ENCODE assay signal across 3 cellular contexts in genomic region chr12:6042447-6042846, GRCh38.
TF ChIP-seq lines count a peak whose summit lies in the region.

No MANE protein-coding gene starts in this region.

TF ChIP-seq in HepG2, 621 proteins besides CTCF, POLR2A, EP300 and RAD21 (continues in another document):
- TF ChIP-seq PAF1 (CRISPR knock-in tag; IDR thresholded peaks at IDR 0.05) (no peak), ZNF275 (CRISPR knock-in tag; IDR thresholded peaks at IDR 0.05; ENCODE audit: borderline replicate concordance) (no peak), RAD51 (IDR thresholded peaks at IDR 0.05; ENCODE audit: borderline replicate concordance) (peak; percentile 48; the same call in 1 of the 2 replicates), ZNF180 (CRISPR knock-in tag; IDR thresholded peaks at IDR 0.05; ENCODE audit: borderline replicate concordance, low read depth) (no peak), ZSCAN21 (CRISPR knock-in tag; IDR thresholded peaks at IDR 0.05; ENCODE audit: borderline replicate concordance) (no peak), SCMH1 (CRISPR knock-in tag; IDR thresholded peaks at IDR 0.05; ENCODE audit: borderline replicate concordance) (no peak)
- TF ChIP-seq, protein P1, sequence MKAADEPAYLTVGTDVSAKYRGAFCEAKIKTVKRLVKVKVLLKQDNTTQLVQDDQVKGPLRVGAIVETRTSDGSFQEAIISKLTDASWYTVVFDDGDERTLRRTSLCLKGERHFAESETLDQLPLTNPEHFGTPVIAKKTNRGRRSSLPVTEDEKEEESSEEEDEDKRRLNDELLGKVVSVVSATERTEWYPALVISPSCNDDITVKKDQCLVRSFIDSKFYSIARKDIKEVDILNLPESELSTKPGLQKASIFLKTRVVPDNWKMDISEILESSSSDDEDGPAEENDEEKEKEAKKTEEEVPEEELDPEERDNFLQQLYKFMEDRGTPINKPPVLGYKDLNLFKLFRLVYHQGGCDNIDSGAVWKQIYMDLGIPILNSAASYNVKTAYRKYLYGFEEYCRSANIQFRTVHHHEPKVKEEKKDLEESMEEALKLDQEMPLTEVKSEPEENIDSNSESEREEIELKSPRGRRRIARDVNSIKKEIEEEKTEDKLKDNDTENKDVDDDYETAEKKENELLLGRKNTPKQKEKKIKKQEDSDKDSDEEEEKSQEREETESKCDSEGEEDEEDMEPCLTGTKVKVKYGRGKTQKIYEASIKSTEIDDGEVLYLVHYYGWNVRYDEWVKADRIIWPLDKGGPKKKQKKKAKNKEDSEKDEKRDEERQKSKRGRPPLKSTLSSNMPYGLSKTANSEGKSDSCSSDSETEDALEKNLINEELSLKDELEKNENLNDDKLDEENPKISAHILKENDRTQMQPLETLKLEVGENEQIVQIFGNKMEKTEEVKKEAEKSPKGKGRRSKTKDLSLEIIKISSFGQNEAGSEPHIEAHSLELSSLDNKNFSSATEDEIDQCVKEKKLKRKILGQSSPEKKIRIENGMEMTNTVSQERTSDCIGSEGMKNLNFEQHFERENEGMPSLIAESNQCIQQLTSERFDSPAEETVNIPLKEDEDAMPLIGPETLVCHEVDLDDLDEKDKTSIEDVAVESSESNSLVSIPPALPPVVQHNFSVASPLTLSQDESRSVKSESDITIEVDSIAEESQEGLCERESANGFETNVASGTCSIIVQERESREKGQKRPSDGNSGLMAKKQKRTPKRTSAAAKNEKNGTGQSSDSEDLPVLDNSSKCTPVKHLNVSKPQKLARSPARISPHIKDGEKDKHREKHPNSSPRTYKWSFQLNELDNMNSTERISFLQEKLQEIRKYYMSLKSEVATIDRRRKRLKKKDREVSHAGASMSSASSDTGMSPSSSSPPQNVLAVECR (CRISPR knock-in tag; IDR thresholded peaks at IDR 0.05; ENCODE audit: borderline replicate concordance), result no peak

TF ChIP-seq in IMR-90, 13 proteins besides CTCF, POLR2A, EP300 and RAD21:
- no peak for TF ChIP-seq MAZ (IDR thresholded peaks at IDR 0.05; ENCODE audit: borderline replicate concordance, low read depth, low read length)
- no peak for TF ChIP-seq SMC3 (IDR thresholded peaks at IDR 0.05; ENCODE audit: low read depth, low read length)
- no peak for TF ChIP-seq NFE2L2 (IDR thresholded peaks at IDR 0.05; ENCODE audit: low read depth, low read length)
- no peak for TF ChIP-seq FOS (IDR thresholded peaks at IDR 0.05; ENCODE audit: low read depth, low read length)
- no peak for TF ChIP-seq RCOR1 (IDR thresholded peaks at IDR 0.05; ENCODE audit: insufficient replicate concordance, low read length)
- no peak for TF ChIP-seq MXI1 (IDR thresholded peaks at IDR 0.05; ENCODE audit: borderline replicate concordance, low read depth, low read length)
- no peak for TF ChIP-seq USF2 (IDR thresholded peaks at IDR 0.05; ENCODE audit: low read depth, low read length)
- TF ChIP-seq RFX5 (IDR thresholded peaks at IDR 0.05; ENCODE audit: low read depth, low read length), result no peak
- TF ChIP-seq MAFK (IDR thresholded peaks at IDR 0.05; ENCODE audit: low read depth, low read length), result no peak
- no peak for TF ChIP-seq CEBPB (IDR thresholded peaks at IDR 0.05; ENCODE audit: low read depth, low read length)
- TF ChIP-seq CHD1 (IDR thresholded peaks at IDR 0.05; ENCODE audit: low read depth, low read length), result no peak
- TF ChIP-seq ELK1 (IDR thresholded peaks at IDR 0.05; ENCODE audit: borderline replicate concordance, low read depth, low read length), result no peak
- no peak for TF ChIP-seq BHLHE40 (IDR thresholded peaks at IDR 0.05; ENCODE audit: low read depth, low read length)

TF ChIP-seq in K562, 482 proteins besides CTCF, POLR2A, EP300 and RAD21:
- TF ChIP-seq, protein P2, sequence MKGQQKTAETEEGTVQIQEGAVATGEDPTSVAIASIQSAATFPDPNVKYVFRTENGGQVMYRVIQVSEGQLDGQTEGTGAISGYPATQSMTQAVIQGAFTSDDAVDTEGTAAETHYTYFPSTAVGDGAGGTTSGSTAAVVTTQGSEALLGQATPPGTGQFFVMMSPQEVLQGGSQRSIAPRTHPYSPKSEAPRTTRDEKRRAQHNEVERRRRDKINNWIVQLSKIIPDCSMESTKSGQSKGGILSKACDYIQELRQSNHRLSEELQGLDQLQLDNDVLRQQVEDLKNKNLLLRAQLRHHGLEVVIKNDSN (CRISPR knock-in tag; IDR thresholded peaks at IDR 0.05), result peak; percentile 34
- peak; percentile 48 for TF ChIP-seq USF2 (CRISPR knock-in tag; IDR thresholded peaks at IDR 0.05)
- peak; percentile 73 for TF ChIP-seq RAD51 (IDR thresholded peaks at IDR 0.05; ENCODE audit: borderline replicate concordance, low read depth)
- peak; percentile 36; the same call in 1 of the 2 replicates for TF ChIP-seq CBFA2T2 (conservative IDR thresholded peaks at IDR 0.05)
- TF ChIP-seq KDM4B (IDR thresholded peaks at IDR 0.05; ENCODE audit: borderline replicate concordance in 2 of 2, low read depth in 1 of 2), result no peak
- TF ChIP-seq MAFK (IDR thresholded peaks at IDR 0.05; ENCODE audit: low read length), result no peak
- no peak for TF ChIP-seq PATZ1 (CRISPR knock-in tag; IDR thresholded peaks at IDR 0.05; ENCODE audit: borderline replicate concordance)
- TF ChIP-seq, protein P3, sequence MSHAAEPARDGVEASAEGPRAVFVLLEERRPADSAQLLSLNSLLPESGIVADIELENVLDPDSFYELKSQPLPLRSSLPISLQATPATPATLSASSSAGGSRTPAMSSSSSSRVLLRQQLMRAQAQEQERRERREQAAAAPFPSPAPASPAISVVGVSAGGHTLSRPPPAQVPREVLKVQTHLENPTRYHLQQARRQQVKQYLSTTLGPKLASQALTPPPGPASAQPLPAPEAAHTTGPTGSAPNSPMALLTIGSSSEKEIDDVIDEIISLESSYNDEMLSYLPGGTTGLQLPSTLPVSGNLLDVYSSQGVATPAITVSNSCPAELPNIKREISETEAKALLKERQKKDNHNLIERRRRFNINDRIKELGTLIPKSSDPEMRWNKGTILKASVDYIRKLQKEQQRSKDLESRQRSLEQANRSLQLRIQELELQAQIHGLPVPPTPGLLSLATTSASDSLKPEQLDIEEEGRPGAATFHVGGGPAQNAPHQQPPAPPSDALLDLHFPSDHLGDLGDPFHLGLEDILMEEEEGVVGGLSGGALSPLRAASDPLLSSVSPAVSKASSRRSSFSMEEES (CRISPR knock-in tag; IDR thresholded peaks at IDR 0.05), result peak; percentile 75
TF ChIP-seq in K562: peak in this region for 5.
